1 cellular context compared by ENCODE assay signal in genomic region chr14:100056964-100057817, GRCh38.
TF ChIP-seq lines count a peak whose summit lies in the region.

No MANE protein-coding gene starts in this region.

TF ChIP-seq in H1, 55 proteins besides CTCF, POLR2A, EP300 and RAD21 (continued from another document):
- TF ChIP-seq CHD7 (IDR thresholded peaks at IDR 0.05; ENCODE audit: insufficient replicate concordance, low read length) = no peak
- no peak for TF ChIP-seq RXRA (IDR thresholded peaks at IDR 0.05; ENCODE audit: insufficient read depth, low read depth, low read length)
- no peak for TF ChIP-seq NRF1 (IDR thresholded peaks at IDR 0.05; ENCODE audit: low read depth, low read length)
- no peak for TF ChIP-seq KDM1A (IDR thresholded peaks at IDR 0.05; ENCODE audit: borderline replicate concordance, low read length)
- TF ChIP-seq JUN (IDR thresholded peaks at IDR 0.05; ENCODE audit: low read depth, low read length) = no peak
- no peak for TF ChIP-seq SUZ12 (IDR thresholded peaks at IDR 0.05; ENCODE audit: low read length)
- no peak for TF ChIP-seq GTF2F1 (IDR thresholded peaks at IDR 0.05; ENCODE audit: borderline replicate concordance, low read depth, low read length)
- no peak for TF ChIP-seq SIN3A (conservative IDR thresholded peaks at IDR 0.05 in 1 of 2, IDR thresholded peaks at IDR 0.05 in 1 of 2; ENCODE audit: low read depth in 1 of 2, low read length in 2 of 2)
- TF ChIP-seq PHF8 (conservative IDR thresholded peaks at IDR 0.05; ENCODE audit: low read depth, low read length) = no peak
